ENCODE assay signal across 1 cellular context in genomic region chr10:11324761-11325321, GRCh38.
TF ChIP-seq lines count a peak whose summit lies in the region.

No MANE protein-coding gene starts in this region.

TF ChIP-seq in H1, 55 proteins besides CTCF, POLR2A, EP300 and RAD21:
- TF ChIP-seq SP2 (IDR thresholded peaks at IDR 0.05; ENCODE audit: low read length) (no peak), TAF1 (IDR thresholded peaks at IDR 0.05; ENCODE audit: low read depth, low read length) (no peak), BACH1 (IDR thresholded peaks at IDR 0.05; ENCODE audit: low read length) (no peak), HDAC6 (IDR thresholded peaks at IDR 0.05; ENCODE audit: low read depth, low read length) (no peak), ATF2 (IDR thresholded peaks at IDR 0.05; ENCODE audit: low read length) (no peak), TBP (IDR thresholded peaks at IDR 0.05; ENCODE audit: low read depth, low read length) (no peak), BRCA1 (IDR thresholded peaks at IDR 0.05; ENCODE audit: low read depth, low read length) (no peak), CBX8 (IDR thresholded peaks at IDR 0.05; ENCODE audit: borderline replicate concordance, low read depth, low read length) (no peak), BCL11A (IDR thresholded peaks at IDR 0.05; ENCODE audit: low read depth in 2 of 2, low read length in 2 of 2) (no peak)
